In genomic region chr2:215451012-215451756, GRCh38 we compare ENCODE assay signal across 25 cellular contexts. TPM values are rescaled to one million over a fixed set of nuclear protein-coding genes. Genes with fewer than 3 reads are reported as not detected.
A peak's percentile ranks its signal among the peaks of the same experiment; 100 is the strongest.
DNase-seq lines count a peak whose midpoint lies in the region; FAIRE-seq and TF ChIP-seq lines count a peak whose summit lies in the region.
"Had no signal": no experiment of that assay in that cellular context is flagged by ENCODE, and none has a peak within 500 bp of the region (broad histone marks: within the 10 kb centered on the region; RNA-seq: fewer than 3 reads in every experiment).

No MANE protein-coding gene starts in this region.

- H3K4me3 Mint-ChIP-seq in astrocyte (ENCODE audit: unreplicated experiment) (no peak overlapping the region), MCF 10A (ENCODE audit: unreplicated experiment) (no peak overlapping the region)
- H3K4me3 Mint-ChIP-seq: GM23338 had no signal

- H3K4me1 Mint-ChIP-seq in astrocyte (ENCODE audit: low read depth, unreplicated experiment) (peaks cover 21% of the 10 kb centered on the region), MCF 10A (ENCODE audit: insufficient read depth, unreplicated experiment) (peaks cover 24% of the 10 kb centered on the region)
- H3K4me1 Mint-ChIP-seq: CD4-positive, alpha-beta memory T cell had no signal

- CTCF ChIA-PET in MCF 10A (lab: Yijun Ruan, JAX) = interaction anchor here (0.5 to 7.4 kb wide), 4 partner anchors 86 to 469 kb away, joined by 5 to 76 read pairs (median 6); no protein-coding TSS in a partner anchor

- H3K27ac Mint-ChIP-seq in astrocyte (ENCODE audit: unreplicated experiment) = no peak overlapping the region
- H3K27ac Mint-ChIP-seq in MCF 10A (ENCODE audit: low read depth, unreplicated experiment) = no peak overlapping the region
- H3K27ac Mint-ChIP-seq: CD4-positive, alpha-beta memory T cell; GM23338 had no signal

- FAIRE-seq in astrocyte (lab: Jason Lieb, UNC) (no peak), keratinocyte (lab: Jason Lieb, UNC) (peak; percentile 29)
- FAIRE-seq: G401.6, GM18507, HTR-8/SVneo, RCC 7860 had no signal

- H3K4me3 ChIP-seq in astrocyte (ENCODE audit: insufficient read depth, low read depth, low read length) (no peak overlapping the region), choroid plexus epithelial cell (ENCODE audit: low read depth, low read length) (no peak overlapping the region), keratinocyte (ENCODE audit: control insufficient read depth in 2 of 3, extremely low read depth in 1 of 3, insufficient read depth in 2 of 3, low read depth in 1 of 3, low read length in 3 of 3) (no peak overlapping the region)
- H3K4me3 ChIP-seq: BLaER1, GM23338, MG63, SJSA1 had no signal

- intact Hi-C loops in MCF 10A (cut with micrococcal nuclease) = loop anchor here (5.0 kb wide), 1 partner anchor 451 kb away; no protein-coding TSS in a partner anchor

- TF ChIP-seq CTCF in astrocyte (IDR thresholded peaks at IDR 0.05; ENCODE audit: insufficient read depth, low read depth, low read length) (no peak), choroid plexus epithelial cell (conservative IDR thresholded peaks at IDR 0.05; ENCODE audit: low read depth, low read length) (no peak), keratinocyte (optimal IDR thresholded peaks at IDR 0.05 in 1 of 3, IDR thresholded peaks at IDR 0.05 in 1 of 3, conservative IDR thresholded peaks at IDR 0.05 in 1 of 3; ENCODE audit: extremely low read depth in 1 of 3, insufficient read depth in 2 of 3, low read length in 3 of 3) (no peak), MCF 10A (IDR thresholded peaks at IDR 0.05; ENCODE audit: unreplicated experiment) (no peak)

- H3K36me3 Mint-ChIP-seq in astrocyte (ENCODE audit: low read depth, unreplicated experiment) (peaks cover 2% of the 10 kb centered on the region), MCF 10A (ENCODE audit: insufficient read depth, unreplicated experiment) (peaks cover 6% of the 10 kb centered on the region)
- H3K36me3 Mint-ChIP-seq: CD4-positive, alpha-beta memory T cell had no signal

- no peak overlapping the region for H2AFZ ChIP-seq in astrocyte (ENCODE audit: low read depth, low read length)
- H2AFZ ChIP-seq in keratinocyte (ENCODE audit: control insufficient read depth, low read length) = no peak overlapping the region
- H2AFZ ChIP-seq: GM23338 had no signal

- no peaks in the 10 kb centered on the region for H4K20me1 ChIP-seq in astrocyte (ENCODE audit: insufficient read depth, low read length)
- H4K20me1 ChIP-seq in keratinocyte (ENCODE audit: control insufficient read depth, extremely low read depth, insufficient read depth, low read length) = no peaks in the 10 kb centered on the region
- H4K20me1 ChIP-seq: BLaER1 had no signal

- dilution Hi-C loops in keratinocyte (cut with MboI; ENCODE audit: extremely low pct_ligation_motif_present, low sequenced_read_pairs) = no loop called here

- DNase-seq in astrocyte (ENCODE audit: low read depth) (peak; percentile 77), choroid plexus epithelial cell (ENCODE audit: low read depth) (peak; percentile 28), keratinocyte (ENCODE audit: low read depth, low spot score) (no peak), stromal cell of bone marrow (ENCODE audit: low read depth) (peak; percentile 74), MCF 10A (ENCODE audit: unreplicated experiment) (no peak), NOMO-1 treated with dmso at 0.1 percent for 144 hours (lab: John Stamatoyannopoulos, UW; ENCODE audit: unreplicated experiment) (no peak), RPMI8226 (no peak)
- DNase-seq: ACHN; Caco-2; CD4-positive, alpha-beta memory T cell; HCEC 1CT; Kasumi-1; MG63; NCI-H1417; NCI-H187; NCI-H446; NCI-H526; OCI-M1 had no signal

- no peaks in the 10 kb centered on the region for H3K27me3 ChIP-seq in astrocyte (ENCODE audit: insufficient read depth, low read length)
- no peaks in the 10 kb centered on the region for H3K27me3 ChIP-seq in keratinocyte (ENCODE audit: control insufficient read depth, extremely low read depth, insufficient read depth, low read length)
- H3K27me3 ChIP-seq: BLaER1, MG63, SJSA1 had no signal

- H3K79me2 ChIP-seq in astrocyte (ENCODE audit: insufficient read depth, low read length) (no peaks in the 10 kb centered on the region), keratinocyte (ENCODE audit: control insufficient read depth, insufficient read depth, low read length) (no peaks in the 10 kb centered on the region)

- H3K9me1 ChIP-seq in keratinocyte (ENCODE audit: control insufficient read depth, extremely low read depth, insufficient read depth, low read length) = no peaks in the 10 kb centered on the region

- H3K27me3 Mint-ChIP-seq in astrocyte (ENCODE audit: low read depth, unreplicated experiment) = no peaks in the 10 kb centered on the region
- no peaks in the 10 kb centered on the region for H3K27me3 Mint-ChIP-seq in MCF 10A (ENCODE audit: insufficient read depth, unreplicated experiment)

- H3K9ac ChIP-seq in astrocyte (ENCODE audit: low read length) (peak overlapping the region; percentile 10), keratinocyte (ENCODE audit: control insufficient read depth, extremely low read depth, insufficient read depth, low read length) (no peak overlapping the region)
- H3K9ac ChIP-seq: BLaER1 had no signal

- no peaks in the 10 kb centered on the region for H3K36me3 ChIP-seq in astrocyte (ENCODE audit: insufficient read depth, low read length)
- H3K36me3 ChIP-seq in keratinocyte (ENCODE audit: control insufficient read depth in 2 of 2, extremely low read depth in 1 of 2, insufficient read depth in 2 of 2, low read length in 2 of 2) = no peaks in the 10 kb centered on the region
- H3K36me3 ChIP-seq: BLaER1, MG63, SJSA1 had no signal

- H3K9me3 Mint-ChIP-seq in astrocyte (ENCODE audit: unreplicated experiment) (peaks cover 5% of the 10 kb centered on the region), MCF 10A (ENCODE audit: unreplicated experiment) (no peaks in the 10 kb centered on the region)
- H3K9me3 Mint-ChIP-seq: GM23338 had no signal

- POLR2A ChIA-PET in MCF 10A (lab: Yijun Ruan, JAX) = interaction anchor here (0.6 to 1.8 kb wide), 4 partner anchors 10 to 259 kb away, joined by 3 to 4 read pairs (median 3); no protein-coding TSS in a partner anchor

- H3K4me2 ChIP-seq in astrocyte (ENCODE audit: low read length) (no peak overlapping the region), keratinocyte (ENCODE audit: control insufficient read depth, extremely low read depth, insufficient read depth, low read depth, low read length) (no peak overlapping the region)
- H3K4me2 ChIP-seq: BLaER1, GM23338 had no signal

- H3K9me3 ChIP-seq in astrocyte (ENCODE audit: insufficient read depth, low read depth, low read length) (no peaks in the 10 kb centered on the region), keratinocyte (ENCODE audit: control insufficient read depth, low read depth, low read length) (peaks cover 7% of the 10 kb centered on the region)
- H3K9me3 ChIP-seq: BLaER1, Caco-2, MG63, SJSA1 had no signal

- no peaks in the 10 kb centered on the region for H3K4me1 ChIP-seq in astrocyte (ENCODE audit: insufficient read depth, low read length)
- H3K4me1 ChIP-seq in keratinocyte (ENCODE audit: control insufficient read depth, extremely low read depth, insufficient read depth, low read length) = peaks cover 25% of the 10 kb centered on the region
- H3K4me1 ChIP-seq: BLaER1, SJSA1 had no signal

- BruUV-seq in MCF 10A (replicated peaks; lab: Mats Ljungman, UMichigan) = no TSS peak

- H3K27ac ChIP-seq in astrocyte (ENCODE audit: low read depth, low read length) = peak overlapping the region; percentile 33
- H3K27ac ChIP-seq in keratinocyte (ENCODE audit: control insufficient read depth, insufficient read depth, low read length) = no peak overlapping the region
- H3K27ac ChIP-seq: BLaER1, SJSA1 had no signal

RNA-seq across cellular contexts. Expression of gene FN1, which starts 15.3 kb away (rescaled TPM):
- total RNA-seq in astrocyte (17,010 and 22,524 TPM in 2 replicates), MCF 10A (2022) (564 and 636 TPM in 2 replicates)
- 1,649 to 4,168 TPM (median 2,964 TPM) in 3 replicates for polyA plus RNA-seq in keratinocyte
- polyA plus RNA-seq in keratinocyte (2011; ENCODE audit: low read depth) = 122 TPM
- 812 and 843 TPM in 2 replicates for polyA plus RNA-seq in keratinocyte (2011; cell fraction: cytosol; rRNA removed)
- 8,405 and 11,754 TPM in 2 replicates for polyA plus RNA-seq in keratinocyte (2011; cell fraction: nucleus; rRNA removed)
- polyA plus RNA-seq in keratinocyte (2012; ENCODE audit: low replicate concordance) = 121 and 3,790 TPM in 2 replicates
- polyA minus RNA-seq in keratinocyte = 3,926 to 7,724 TPM (median 4,827 TPM) in 3 replicates
- 2,478 TPM for polyA minus RNA-seq in keratinocyte (2011; cell fraction: cytosol; rRNA and poly(A)+ RNA removed)
- 5,843 and 14,065 TPM in 2 replicates for polyA minus RNA-seq in keratinocyte (2011; cell fraction: nucleus; rRNA and poly(A)+ RNA removed)
- total RNA-seq: CD4-positive, alpha-beta memory T cell had no signal

Comparison
In these comparisons a context has a peak if more than half of its experiments do, and no peak if none do; other contexts are left out.
1. DNase-seq: peak in astrocyte (single experiment), choroid plexus epithelial cell (single experiment) and stromal cell of bone marrow (single experiment); none in keratinocyte (single experiment), MCF 10A (single experiment), NOMO-1 treated with dmso at 0.1 percent for 144 hours (single experiment) and RPMI8226 (single experiment).
2. RNA of gene FN1, which starts 15.3 kb away (total RNA-seq): 17,010 to 22,524 TPM in astrocyte; 564 to 636 TPM in MCF 10A; every median in the first group is over 10 times any median in the second.